In genomic region chr1:29388170-29388569, GRCh38 we compare ENCODE assay signal across 16 cellular contexts.
DNase-seq lines count a peak whose midpoint lies in the region; ATAC-seq, FAIRE-seq and TF ChIP-seq lines count a peak whose summit lies in the region.
"Had no signal": no experiment of that assay in that cellular context is flagged by ENCODE, and none has a peak within 500 bp of the region (broad histone marks: within the 10 kb centered on the region; RNA-seq: fewer than 3 reads in every experiment).

No MANE protein-coding gene starts in this region.

- H3K9me3 ChIP-seq in endodermal cell (ENCODE audit: control insufficient read depth, low read length) = no peaks in the 10 kb centered on the region
- H3K9me3 ChIP-seq: A549, BE2C had no signal

- H3K36me3 Mint-ChIP-seq in endodermal cell (ENCODE audit: low read depth) (no peaks in the 10 kb centered on the region), osteocyte (ENCODE audit: unreplicated experiment) (no peaks in the 10 kb centered on the region)
- H3K36me3 Mint-ChIP-seq: CD4-positive, alpha-beta memory T cell had no signal

- H3K4me1 Mint-ChIP-seq in endodermal cell (no peaks in the 10 kb centered on the region), osteocyte (ENCODE audit: unreplicated experiment) (no peaks in the 10 kb centered on the region)
- H3K4me1 Mint-ChIP-seq: CD4-positive, alpha-beta memory T cell had no signal

- H3K27ac Mint-ChIP-seq in endodermal cell (no peak overlapping the region), osteocyte (ENCODE audit: unreplicated experiment) (no peak overlapping the region)
- H3K27ac Mint-ChIP-seq: CD4-positive, alpha-beta memory T cell had no signal

- DNase-seq in D721Med (ENCODE audit: insufficient read length, low spot score) (peak; percentile 2), RPMI8226 (peak; percentile 1), endodermal cell (peak; percentile 23), osteocyte (ENCODE audit: extremely low spot score, unreplicated experiment) (peak; percentile 59), NCI-H2196 treated with DMSO at 0.1 percent for 48 hours (lab: John Stamatoyannopoulos, UW; ENCODE audit: unreplicated experiment) (no peak), anterior cingulate cortex (lab: John Stamatoyannopoulos, UW) (no peak)
- DNase-seq: BE2C; CD4-positive, alpha-beta memory T cell; DND-41; GDM1; HCEC 1CT had no signal

- 97 to 100% methylated on average over 2 of the region's 2 CpGs for WGBS in endodermal cell (ENCODE audit: insufficient coverage in 1 of 2, insufficient read length in 1 of 2), 2 experiments

- no peak overlapping the region for H3K9ac ChIP-seq in endodermal cell (ENCODE audit: extremely low read depth, low read length, poor library complexity, severe bottlenecking)

- H3K4me1 ChIP-seq in endodermal cell (ENCODE audit: control insufficient read depth, insufficient read depth, low read length) = no peaks in the 10 kb centered on the region
- H3K4me1 ChIP-seq: A549 had no signal

- H3K27ac ChIP-seq in endodermal cell (ENCODE audit: low read depth, low read length) = no peak overlapping the region
- H3K27ac ChIP-seq: A549, C4-2B had no signal

- H3K27me3 ChIP-seq in endodermal cell (ENCODE audit: control insufficient read depth, insufficient read depth, low read length, poor library complexity, severe bottlenecking) = no peaks in the 10 kb centered on the region
- H3K27me3 ChIP-seq: BE2C had no signal

- H3K36me3 ChIP-seq in endodermal cell (ENCODE audit: control insufficient read depth, insufficient read depth, low read length) = no peaks in the 10 kb centered on the region
- H3K36me3 ChIP-seq: BE2C had no signal

- no peak for ATAC-seq in GM21390 (IDR thresholded peaks at IDR 0.05; ENCODE audit: unreplicated experiment)
- ATAC-seq: A549 had no signal

- H3K4me3 Mint-ChIP-seq in endodermal cell (no peak overlapping the region), osteocyte (ENCODE audit: unreplicated experiment) (no peak overlapping the region)
- H3K4me3 Mint-ChIP-seq: CD4-positive, alpha-beta memory T cell had no signal

- H3K4me3 ChIP-seq in endodermal cell (ENCODE audit: low read length) = no peak overlapping the region
- H3K4me3 ChIP-seq: A549 had no signal

- TF ChIP-seq CTCF in D721Med (IDR thresholded peaks at IDR 0.05; ENCODE audit: insufficient read depth, missing control alignments) (no peak), endodermal cell (conservative IDR thresholded peaks at IDR 0.05) (no peak), osteocyte (IDR thresholded peaks at IDR 0.05) (no peak)

- H3K9me3 Mint-ChIP-seq in endodermal cell (no peaks in the 10 kb centered on the region), osteocyte (ENCODE audit: unreplicated experiment) (no peaks in the 10 kb centered on the region)

- H3K27me3 Mint-ChIP-seq in endodermal cell (ENCODE audit: insufficient read depth) (peaks cover 4% of the 10 kb centered on the region), osteocyte (ENCODE audit: unreplicated experiment) (no peaks in the 10 kb centered on the region)

- no peak for FAIRE-seq in D721Med (lab: Jason Lieb, UNC)
- FAIRE-seq: A549, GM12892, HTR-8/SVneo had no signal

Comparison
In these comparisons a context has a peak if more than half of its experiments do, and no peak if none do; other contexts are left out.
1. DNase-seq: peak in D721Med (single experiment), RPMI8226 (single experiment), endodermal cell (single experiment) and osteocyte (single experiment); none in NCI-H2196 treated with DMSO at 0.1 percent for 48 hours (single experiment) and anterior cingulate cortex (0 of 58).